ENCODE assay signal across 13 cellular contexts in the genomic region with DNA sequence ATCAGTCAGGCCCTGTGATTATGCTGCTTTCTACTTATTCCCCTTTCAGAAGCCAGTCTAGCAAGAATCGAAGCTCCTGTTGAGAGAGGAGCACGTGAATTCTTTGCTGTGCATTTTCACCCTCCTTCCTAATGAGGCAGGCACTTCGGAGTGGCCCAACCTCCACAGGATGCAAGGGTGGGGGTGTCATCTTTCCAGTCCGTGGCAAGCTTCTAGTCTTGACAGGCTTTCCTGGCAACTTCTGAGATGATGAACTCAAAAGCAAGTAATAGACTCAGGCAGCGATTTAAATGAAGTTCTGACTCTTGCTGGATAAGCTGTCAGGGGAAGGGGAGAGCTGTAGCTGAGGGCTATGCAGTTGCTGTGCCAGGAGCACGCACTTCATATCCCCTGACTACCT. TPM values are rescaled to one million over a fixed set of nuclear protein-coding genes. Genes with fewer than 3 reads are reported as not detected.
A peak's percentile ranks its signal among the peaks of the same experiment; 100 is the strongest.
DNase-seq lines count a peak whose midpoint lies in the region; ATAC-seq, FAIRE-seq and TF ChIP-seq lines count a peak whose summit lies in the region.
"Had no signal": no experiment of that assay in that cellular context is flagged by ENCODE, and none has a peak within 500 bp of the region (broad histone marks: within the 10 kb centered on the region; RNA-seq: fewer than 3 reads in every experiment).

No MANE protein-coding gene starts in this region.

- peak; percentile 62 for FAIRE-seq in bronchial epithelial cell (lab: Jason Lieb, UNC)

- H3K36me3 ChIP-seq in bronchial epithelial cell (ENCODE audit: control insufficient read depth, insufficient read depth, low read length) (no peaks in the 10 kb centered on the region), suprapubic skin (no peaks in the 10 kb centered on the region)
- H3K36me3 ChIP-seq: brain microvascular endothelial cell had no signal

- peak overlapping the region in 2 of 5 donors; percentile 23 to 54 for H3K4me3 Mint-ChIP-seq in immature natural killer cell

- peak overlapping the region; percentile 3 for H3K27ac ChIP-seq in suprapubic skin
- H3K27ac ChIP-seq: brain microvascular endothelial cell, psoas muscle had no signal

- no peak overlapping the region for H3K4me3 ChIP-seq in bronchial epithelial cell (ENCODE audit: low read depth, low read length)
- H3K4me3 ChIP-seq in suprapubic skin, result no peak overlapping the region
- H3K4me3 ChIP-seq: psoas muscle had no signal

- TF ChIP-seq POLR2A in suprapubic skin (IDR thresholded peaks at IDR 0.05), result no peak

- 16% methylated on average over 6 of the region's 6 CpGs for WGBS in suprapubic skin

- no peaks in the 10 kb centered on the region for H3K27me3 ChIP-seq in bronchial epithelial cell (ENCODE audit: control insufficient read depth, insufficient read depth, low read length)
- no peaks in the 10 kb centered on the region for H3K27me3 ChIP-seq in suprapubic skin
- H3K27me3 ChIP-seq: brain microvascular endothelial cell had no signal

- DNase-seq in DMS79 treated with DMSO at 0.1 percent for 48 hours (lab: John Stamatoyannopoulos, UW), result peak; percentile 17
- DNase-seq in DMS79 (lab: John Stamatoyannopoulos, UW), result no peak
- peak; percentile 90 for DNase-seq in bronchial epithelial cell (ENCODE audit: low read depth)
- peak in 2 of 3 donors; percentile 3 to 7 for DNase-seq in immature natural killer cell
- DNase-seq in suprapubic skin (ENCODE audit: low spot score in 2 of 2), result no peak
- DNase-seq in stimulated activated CD4-positive, alpha-beta T cell treated with anti-CD3 and anti-CD28 coated beads, Interleukin-15, amount 100 ng/mL, for 24 hours, result no peak
- no peak for DNase-seq in foreskin melanocyte
- DNase-seq: 8988T, brain microvascular endothelial cell, GF-D8, NCI-H2029 treated with DMSO at 0.1 percent for 48 hours, psoas muscle had no signal

- H3K9me3 Mint-ChIP-seq in immature natural killer cell, result peaks cover 0 to 5% (median under 1%) of the 10 kb centered on the region in 6 donors

- peaks cover 60% of the 10 kb centered on the region for H3K4me1 ChIP-seq in suprapubic skin

- peaks cover 0 to 5% of the 10 kb centered on the region in 2 donors for H3K4me1 Mint-ChIP-seq in immature natural killer cell

- peaks cover 0 to 2% (median 1%) of the 10 kb centered on the region in 3 donors for H3K27me3 Mint-ChIP-seq in immature natural killer cell (ENCODE audit: low read depth in 3 of 3)

- TF ChIP-seq CTCF in bronchial epithelial cell (IDR thresholded peaks at IDR 0.05; ENCODE audit: insufficient read depth, low read length, severe bottlenecking), result no peak
- TF ChIP-seq CTCF in suprapubic skin (IDR thresholded peaks at IDR 0.05), result no peak

- no peak for ATAC-seq in HG03460 (IDR thresholded peaks at IDR 0.05; ENCODE audit: unreplicated experiment)

- H3K36me3 Mint-ChIP-seq in immature natural killer cell, result no peaks in the 10 kb centered on the region

- no peaks in the 10 kb centered on the region for H3K9me3 ChIP-seq in suprapubic skin
- H3K9me3 ChIP-seq: psoas muscle had no signal

- H3K27ac Mint-ChIP-seq in immature natural killer cell, result peak overlapping the region in 3 of 6 donors; percentile 48 to 76 (median 54)

- TF ChIP-seq EP300 in suprapubic skin (IDR thresholded peaks at IDR 0.05), result no peak

RNA-seq across cellular contexts. Expression of a gene that starts 8.6 kb away (rescaled TPM):
- 1.4 and 2.4 TPM in 2 replicates for total RNA-seq in bronchial epithelial cell
- under 1 TPM; 0.19 to 0.64 (median 0.43) TPM for polyA plus RNA-seq in immature natural killer cell
- total RNA-seq in suprapubic skin, result 10 to 100 TPM in 3 of 4 donors, 1 to 10 TPM in 1; 6.7 to 14.5 (median 11.9) TPM

Comparison
In these comparisons a context has a peak if more than half of its experiments do, and no peak if none do; other contexts are left out.
1. DNase-seq: peak in DMS79 treated with DMSO at 0.1 percent for 48 hours (single experiment), bronchial epithelial cell (single experiment) and immature natural killer cell (2 of 3); none in DMS79 (single experiment), suprapubic skin (0 of 2), stimulated activated CD4-positive, alpha-beta T cell treated with anti-CD3 and anti-CD28 coated beads, Interleukin-15, amount 100 ng/mL, for 24 hours (single experiment) and foreskin melanocyte (single experiment).